In the genomic region with DNA sequence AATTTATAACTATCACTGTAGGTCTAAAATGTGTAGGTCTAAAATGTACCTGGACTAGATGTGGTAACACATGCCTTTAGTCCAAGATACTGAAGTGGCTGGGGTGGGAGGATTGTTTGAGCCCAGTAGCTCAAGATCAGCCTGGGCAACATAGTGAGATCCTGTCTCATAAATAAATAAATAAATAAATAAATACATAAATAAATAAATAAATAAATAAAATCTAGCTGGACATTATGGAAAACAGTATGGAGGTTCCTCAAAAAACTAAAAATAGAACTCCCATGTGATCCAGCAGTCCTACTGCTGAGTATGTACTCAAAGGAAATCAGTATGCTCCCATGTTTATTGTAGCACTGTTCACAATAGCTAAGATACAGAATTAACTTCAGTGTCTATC, we compare ENCODE assay signal across 28 cellular contexts. TPM values are rescaled to one million over a fixed set of nuclear protein-coding genes. Genes with fewer than 3 reads are reported as not detected.
DNase-seq lines count a peak whose midpoint lies in the region; ATAC-seq, FAIRE-seq and TF ChIP-seq lines count a peak whose summit lies in the region.
"Had no signal": no experiment of that assay in that cellular context is flagged by ENCODE, and none has a peak within 500 bp of the region (broad histone marks: within the 10 kb centered on the region; RNA-seq: fewer than 3 reads in every experiment).

No MANE protein-coding gene starts in this region.

- H3K27me3 ChIP-seq in heart left ventricle: no peaks in the 10 kb centered on the region
- H3K27me3 ChIP-seq: BE2C, BLaER1 had no signal

- no peak for TF ChIP-seq POLR2A in heart left ventricle (IDR thresholded peaks at IDR 0.05)
- no peak for TF ChIP-seq POLR2A in A549 (IDR thresholded peaks at IDR 0.05; ENCODE audit: low read length)

- H3K4me1 ChIP-seq in heart left ventricle: peaks cover 0 to 52% (median 20%) of the 10 kb centered on the region in 12 donors
- H3K4me1 ChIP-seq in A549: peaks cover 17% of the 10 kb centered on the region; the same call in 2 of the 3 replicates
- H3K4me1 ChIP-seq in HEK293 (ENCODE audit: control insufficient read depth, insufficient read depth, low read length): no peaks in the 10 kb centered on the region
- H3K4me1 ChIP-seq: BE2C, BLaER1 had no signal

- peak overlapping the region in 7 of 12 donors; percentile 1 to 83 (median 58) for H3K27ac ChIP-seq in heart left ventricle
- no peak overlapping the region for H3K27ac ChIP-seq in A549
- H3K27ac ChIP-seq in HEK293 (ENCODE audit: extremely low read depth, low read depth, low read length): no peak overlapping the region
- H3K27ac ChIP-seq: 22Rv1, BLaER1 had no signal

- POLR2A ChIA-PET in A549 (lab: Yijun Ruan, JAX): no interaction called here
- POLR2A ChIA-PET in HEK293 (lab: Yijun Ruan, JAX): no interaction called here

- H3K4me3 ChIP-seq in heart left ventricle (no peak overlapping the region), A549 (no peak overlapping the region), HEK293 (ENCODE audit: low read depth, low read length) (no peak overlapping the region)
- H3K4me3 ChIP-seq: BLaER1, GM12878 had no signal

- intact Hi-C loops in heart left ventricle (cut with DNase I): no loop called here
- intact Hi-C loops in left cardiac atrium (cut with DNase I): no loop called here

- H3K4me2 ChIP-seq in A549: no peak overlapping the region
- H3K4me2 ChIP-seq: BLaER1 had no signal

- ATAC-seq in heart left ventricle (no peak), left cardiac atrium (no peak), A549 (no peak)
- ATAC-seq: GM12878 had no signal

- TF ChIP-seq CTCF in heart left ventricle (IDR thresholded peaks at IDR 0.05) (no peak), A549 (IDR thresholded peaks at IDR 0.05) (no peak), HEK293 (tag by site-specific recombination; IDR thresholded peaks at IDR 0.05) (no peak)

- FAIRE-seq in A549 (lab: Jason Lieb, UNC): no peak
- FAIRE-seq: D721Med, GM12878, GM12892, GM18507 had no signal

- H3K36me3 ChIP-seq in heart left ventricle (no peaks in the 10 kb centered on the region), HEK293 (ENCODE audit: control insufficient read depth in 2 of 2, insufficient read depth in 1 of 2, low read length in 2 of 2) (no peaks in the 10 kb centered on the region)
- H3K36me3 ChIP-seq: BE2C, BLaER1 had no signal

- H3K9me3 ChIP-seq in heart left ventricle (no peaks in the 10 kb centered on the region), A549 (no peaks in the 10 kb centered on the region), HEK293 (ENCODE audit: control insufficient read depth, insufficient read depth, low read depth, low read length) (no peaks in the 10 kb centered on the region)
- H3K9me3 ChIP-seq: BE2C, BLaER1 had no signal

- no peak for TF ChIP-seq RAD21 in A549 (conservative IDR thresholded peaks at IDR 0.05 in 1 of 2, IDR thresholded peaks at IDR 0.05 in 1 of 2)

- no peak for TF ChIP-seq EP300 in A549 (IDR thresholded peaks at IDR 0.05)

- CTCF ChIA-PET in A549 (lab: Yijun Ruan, JAX): interaction anchor here (1.4 kb wide), 1 partner anchor 157 kb away, joined by 3 read pairs; no protein-coding TSS in a partner anchor
- CTCF ChIA-PET in HEK293 (lab: Yijun Ruan, JAX): no interaction called here

- DNase-seq in heart left ventricle (no peak), left cardiac atrium (no peak), A549 (ENCODE audit: low read depth in 1 of 2, low spot score in 1 of 2) (no peak), globus pallidus (ENCODE audit: low spot score) (no peak), NCI-H748 (lab: John Stamatoyannopoulos, UW; ENCODE audit: unreplicated experiment) (no peak)
- DNase-seq: ACHN; BE2C; C1 segment of cervical spinal cord; CD4-positive, alpha-beta memory T cell; CD4-positive, CD25-positive, alpha-beta regulatory T cell; CD8-positive, alpha-beta memory T cell; COR-L47; DMS 273 treated with DMSO at 0.1 percent for 48 hours; DMS153; DMS53; DMS79; DND-41; EL; GDM1 had no signal

TF ChIP-seq in A549, 52 proteins besides CTCF, POLR2A, EP300 and RAD21:
- no peak for TF ChIP-seq CHD4 (IDR thresholded peaks at IDR 0.05; ENCODE audit: borderline replicate concordance)
- peak; percentile 98 for TF ChIP-seq ZC3H11A (IDR thresholded peaks at IDR 0.05)

TF ChIP-seq in HEK293, 187 proteins besides CTCF, POLR2A, EP300 and RAD21 (continues in another document):
- TF ChIP-seq, protein P1, sequence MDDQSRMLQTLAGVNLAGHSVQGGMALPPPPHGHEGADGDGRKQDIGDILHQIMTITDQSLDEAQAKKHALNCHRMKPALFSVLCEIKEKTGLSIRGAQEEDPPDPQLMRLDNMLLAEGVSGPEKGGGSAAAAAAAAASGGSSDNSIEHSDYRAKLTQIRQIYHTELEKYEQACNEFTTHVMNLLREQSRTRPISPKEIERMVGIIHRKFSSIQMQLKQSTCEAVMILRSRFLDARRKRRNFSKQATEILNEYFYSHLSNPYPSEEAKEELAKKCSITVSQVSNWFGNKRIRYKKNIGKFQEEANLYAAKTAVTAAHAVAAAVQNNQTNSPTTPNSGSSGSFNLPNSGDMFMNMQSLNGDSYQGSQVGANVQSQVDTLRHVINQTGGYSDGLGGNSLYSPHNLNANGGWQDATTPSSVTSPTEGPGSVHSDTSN (CRISPR knock-in tag; IDR thresholded peaks at IDR 0.05): no peak
- TF ChIP-seq ZNF514 (tag by site-specific recombination; IDR thresholded peaks at IDR 0.05) (no peak), ZNF555 (tag by site-specific recombination; conservative IDR thresholded peaks at IDR 0.05) (peak; percentile 44), ZNF202 (tag by site-specific recombination; IDR thresholded peaks at IDR 0.05; ENCODE audit: borderline replicate concordance) (peak; percentile 47; the same call in 1 of the 2 replicates), ZNF426 (tag by site-specific recombination; IDR thresholded peaks at IDR 0.05) (peak; percentile 51), ZNF394 (tag by site-specific recombination; IDR thresholded peaks at IDR 0.05; ENCODE audit: borderline replicate concordance) (peak; percentile 50; the same call in 1 of the 2 replicates)
- TF ChIP-seq, protein P2, sequence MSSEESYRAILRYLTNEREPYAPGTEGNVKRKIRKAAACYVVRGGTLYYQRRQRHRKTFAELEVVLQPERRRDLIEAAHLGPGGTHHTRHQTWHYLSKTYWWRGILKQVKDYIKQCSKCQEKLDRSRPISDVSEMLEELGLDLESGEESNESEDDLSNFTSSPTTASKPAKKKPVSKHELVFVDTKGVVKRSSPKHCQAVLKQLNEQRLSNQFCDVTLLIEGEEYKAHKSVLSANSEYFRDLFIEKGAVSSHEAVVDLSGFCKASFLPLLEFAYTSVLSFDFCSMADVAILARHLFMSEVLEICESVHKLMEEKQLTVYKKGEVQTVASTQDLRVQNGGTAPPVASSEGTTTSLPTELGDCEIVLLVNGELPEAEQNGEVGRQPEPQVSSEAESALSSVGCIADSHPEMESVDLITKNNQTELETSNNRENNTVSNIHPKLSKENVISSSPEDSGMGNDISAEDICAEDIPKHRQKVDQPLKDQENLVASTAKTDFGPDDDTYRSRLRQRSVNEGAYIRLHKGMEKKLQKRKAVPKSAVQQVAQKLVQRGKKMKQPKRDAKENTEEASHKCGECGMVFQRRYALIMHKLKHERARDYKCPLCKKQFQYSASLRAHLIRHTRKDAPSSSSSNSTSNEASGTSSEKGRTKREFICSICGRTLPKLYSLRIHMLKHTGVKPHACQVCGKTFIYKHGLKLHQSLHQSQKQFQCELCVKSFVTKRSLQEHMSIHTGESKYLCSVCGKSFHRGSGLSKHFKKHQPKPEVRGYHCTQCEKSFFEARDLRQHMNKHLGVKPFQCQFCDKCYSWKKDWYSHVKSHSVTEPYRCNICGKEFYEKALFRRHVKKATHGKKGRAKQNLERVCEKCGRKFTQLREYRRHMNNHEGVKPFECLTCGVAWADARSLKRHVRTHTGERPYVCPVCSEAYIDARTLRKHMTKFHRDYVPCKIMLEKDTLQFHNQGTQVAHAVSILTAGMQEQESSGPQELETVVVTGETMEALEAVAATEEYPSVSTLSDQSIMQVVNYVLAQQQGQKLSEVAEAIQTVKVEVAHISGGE (tag by site-specific recombination; conservative IDR thresholded peaks at IDR 0.05; ENCODE audit: low read depth): peak; percentile 51; the same call in 1 of the 2 replicates

RNA-seq across cellular contexts. Expression of gene PDE3A, which starts 24.0 kb away (rescaled TPM):
- total RNA-seq in heart left ventricle (100 to 1,000 TPM; 129 to 295 (median 214) TPM), left cardiac atrium (100 to 1,000 TPM in 1 of 2 donors, 10 to 100 TPM in 1; 66.8 to 157 TPM)
- polyA plus RNA-seq in heart left ventricle (10 to 100 TPM; 44.5 to 46.7 TPM), A549 (2011; rRNA removed) (12.7 and 13.1 TPM in 2 replicates), A549 (2017; fragmentation: RNase III; extraction: RNeasy Plus Mini Kit Qiagen cat#74134 plus additional on column Dnase treatment) (6.0 to 7.6 TPM (median 7.3 TPM) in 3 replicates)
- 2.3 and 3.0 TPM in 2 replicates for polyA plus RNA-seq in A549 (2012; cell fraction: cytosol; rRNA removed)
- polyA plus RNA-seq in A549 (2012; cell fraction: nucleus; rRNA removed): 2.4 and 3.0 TPM in 2 replicates
- 21.2 and 30.7 TPM in 2 replicates for polyA minus RNA-seq in A549 (2011; rRNA and poly(A)+ RNA removed)
- total RNA-seq: A172; CD4-positive, alpha-beta memory T cell; G401 had no signal
- polyA plus RNA-seq: CD4-positive, alpha-beta memory T cell; CD8-positive, alpha-beta memory T cell had no signal

Comparison
In these comparisons a context has a peak if more than half of its experiments do, and no peak if none do; other contexts are left out.
1. H3K27ac ChIP-seq: peak in heart left ventricle (7 of 12); none in A549 (0 of 2) and HEK293 (single experiment).